ENCODE assay signal across 17 cellular contexts in genomic region chr3:75671613-75672141, GRCh38. TPM values are rescaled to one million over a fixed set of nuclear protein-coding genes. Genes with fewer than 3 reads are reported as not detected.
DNase-seq lines count a peak whose midpoint lies in the region; ATAC-seq, FAIRE-seq and TF ChIP-seq lines count a peak whose summit lies in the region.
"Not testable (repeated sequence)": the region's sequence is repeated elsewhere in the genome, so short reads cannot be mapped to it uniquely, and the experiment has no call there.
"Had no signal": no experiment of that assay in that cellular context is flagged by ENCODE, and none has a peak within 500 bp of the region (broad histone marks: within the 10 kb centered on the region; RNA-seq: fewer than 3 reads in every experiment).

No MANE protein-coding gene starts in this region.

- BruUV-seq in mammary epithelial cell (replicated peaks; lab: Mats Ljungman, UMichigan) = not testable (repeated sequence)

- H3K79me2 ChIP-seq in mammary epithelial cell (ENCODE audit: insufficient read depth, low read length) = not testable (repeated sequence)

- in situ Hi-C loops in mammary epithelial cell (cut with MboI; ENCODE audit: low sequenced_read_pairs in 2 of 2) = not testable (repeated sequence)

- H3K27me3 Mint-ChIP-seq in activated CD4-positive, alpha-beta memory T cell treated with anti-CD3 and anti-CD28 coated beads, Interleukin-2, amount 10 ng/mL, durations not matched to agents 7 days and 5 days = peaks cover 46% of the 10 kb centered on the region
- peaks cover 56% of the 10 kb centered on the region for H3K27me3 Mint-ChIP-seq in stimulated activated naive CD8-positive, alpha-beta T cell treated with anti-CD3 and anti-CD28 coated beads, Interleukin-15, amount 100 ng/mL, for 72 hours

- H3K27ac Mint-ChIP-seq in activated CD4-positive, alpha-beta memory T cell treated with anti-CD3 and anti-CD28 coated beads, Interleukin-2, amount 10 ng/mL, durations not matched to agents 7 days and 5 days = peak overlapping the region; percentile 37
- H3K27ac Mint-ChIP-seq in stimulated activated naive CD8-positive, alpha-beta T cell treated with anti-CD3 and anti-CD28 coated beads, Interleukin-15, amount 100 ng/mL, for 72 hours = not testable (repeated sequence)

- not testable (repeated sequence) for H3K4me3 Mint-ChIP-seq in activated CD4-positive, alpha-beta memory T cell treated with anti-CD3 and anti-CD28 coated beads, Interleukin-2, amount 10 ng/mL, durations not matched to agents 7 days and 5 days
- peak overlapping the region; percentile 22 to 50 for H3K4me3 Mint-ChIP-seq in stimulated activated naive CD8-positive, alpha-beta T cell treated with anti-CD3 and anti-CD28 coated beads, Interleukin-15, amount 100 ng/mL, for 72 hours

- H4K20me1 ChIP-seq in mammary epithelial cell (ENCODE audit: insufficient read depth, low read length) = not testable (repeated sequence)

- H3K4me2 ChIP-seq in mammary epithelial cell (ENCODE audit: insufficient read depth, low read depth, low read length) = peak overlapping the region; percentile 36

- H3K9me3 Mint-ChIP-seq in activated CD4-positive, alpha-beta memory T cell treated with anti-CD3 and anti-CD28 coated beads, Interleukin-2, amount 10 ng/mL, durations not matched to agents 7 days and 5 days = peaks cover 23% of the 10 kb centered on the region
- H3K9me3 Mint-ChIP-seq in stimulated activated naive CD8-positive, alpha-beta T cell treated with anti-CD3 and anti-CD28 coated beads, Interleukin-15, amount 100 ng/mL, for 72 hours = peaks cover 30 to 50% of the 10 kb centered on the region in 2 donors

- peaks cover 30% of the 10 kb centered on the region for H3K36me3 Mint-ChIP-seq in activated CD4-positive, alpha-beta memory T cell treated with anti-CD3 and anti-CD28 coated beads, Interleukin-2, amount 10 ng/mL, durations not matched to agents 7 days and 5 days (ENCODE audit: low read depth)

- not testable (repeated sequence) for ATAC-seq in stimulated activated naive CD8-positive, alpha-beta T cell treated with anti-CD3 and anti-CD28 coated beads, Interleukin-15, amount 100 ng/mL, for 72 hours

- H3K27me3 ChIP-seq in BE2C (peaks cover 27% of the 10 kb centered on the region), HUES64 (ENCODE audit: insufficient read depth, low read length) (peaks cover 78% of the 10 kb centered on the region), neuron (ENCODE audit: insufficient read depth, low read length) (peaks cover 28% of the 10 kb centered on the region)
- H3K27me3 ChIP-seq in mammary epithelial cell (ENCODE audit: insufficient read depth, low read length) = not testable (repeated sequence)

- H3K4me1 Mint-ChIP-seq in activated CD4-positive, alpha-beta memory T cell treated with anti-CD3 and anti-CD28 coated beads, Interleukin-2, amount 10 ng/mL, durations not matched to agents 7 days and 5 days = not testable (repeated sequence)
- H3K4me1 Mint-ChIP-seq in stimulated activated naive CD8-positive, alpha-beta T cell treated with anti-CD3 and anti-CD28 coated beads, Interleukin-15, amount 100 ng/mL, for 72 hours = peaks cover 18% of the 10 kb centered on the region

- H3K4me3 ChIP-seq in BE2C (ENCODE audit: low read depth, low read length) (peak overlapping the region; percentile 53), HUES64 (ENCODE audit: low read length) (peak overlapping the region; percentile 59), fibroblast of mammary gland (ENCODE audit: control insufficient read depth, low read depth, low read length) (peak overlapping the region; percentile 2), kidney (ENCODE audit: low read length in 2 of 2) (peak overlapping the region; percentile 41 to 50), neuron (ENCODE audit: low read length) (peak overlapping the region; percentile 43)
- not testable (repeated sequence) for H3K4me3 ChIP-seq in mammary epithelial cell (replicated peaks in 1 of 3; ENCODE audit: insufficient read depth in 1 of 3, low read depth in 2 of 3, low read length in 3 of 3)

- not testable (repeated sequence) for H3K27ac ChIP-seq in HUES64 (ENCODE audit: low read depth, low read length); mammary epithelial cell (ENCODE audit: insufficient read depth, low read depth, low read length); kidney (ENCODE audit: low read depth in 2 of 2, low read length in 2 of 2)

- H3K9me3 ChIP-seq in BE2C; kidney (ENCODE audit: control insufficient read depth in 1 of 2, low read length in 2 of 2); neuron (ENCODE audit: low read length): not testable (repeated sequence)
- H3K9me3 ChIP-seq in HUES64 (ENCODE audit: insufficient read depth, low read depth, low read length) = peaks cover 17% of the 10 kb centered on the region
- peaks cover 12% of the 10 kb centered on the region for H3K9me3 ChIP-seq in mammary epithelial cell (replicated peaks; ENCODE audit: insufficient read depth, low read length)

- CTCF ChIA-PET in activated CD4-positive, alpha-beta memory T cell treated with anti-CD3 and anti-CD28 coated beads, Interleukin-2, amount 10 ng/mL, durations not matched to agents 7 days and 5 days (lab: Charles Lee) = interaction anchor here (0.7 kb wide), 1 partner anchor 1120 kb away, joined by 3 read pairs; no protein-coding TSS in a partner anchor
- CTCF ChIA-PET in mammary epithelial cell (lab: Charles Lee; ENCODE audit: low non-redundant PET) = not testable (repeated sequence)

- 22% methylated on average over 17 of the region's 17 CpGs for WGBS in HUES64
- WGBS in mammary epithelial cell (ENCODE audit: low coverage, missing lambda C conversion rate) = 28% methylated on average over 13 of the region's 17 CpGs

- not testable (repeated sequence) for TF ChIP-seq CTCF in BE2C (IDR thresholded peaks at IDR 0.05; ENCODE audit: low read depth, low read length); mammary epithelial cell (conservative IDR thresholded peaks at IDR 0.05 in 1 of 2, IDR thresholded peaks at IDR 0.05 in 1 of 2; ENCODE audit: extremely low read depth in 1 of 2, insufficient read depth in 1 of 2, low read depth in 1 of 2, low read length in 2 of 2); fibroblast of mammary gland (conservative IDR thresholded peaks at IDR 0.05; ENCODE audit: control insufficient read depth, insufficient read depth, low read depth, low read length); kidney (IDR thresholded peaks at IDR 0.05; ENCODE audit: borderline replicate concordance, extremely low read depth, insufficient read depth)

- not testable (repeated sequence) for FAIRE-seq in kidney (lab: Jason Lieb, UNC)

- not testable (repeated sequence) for H3K9ac ChIP-seq in HUES64 (ENCODE audit: low read depth, low read length); mammary epithelial cell (ENCODE audit: insufficient read depth, low read length); kidney (ENCODE audit: low read length in 2 of 2)

- not testable (repeated sequence) for H3K4me1 ChIP-seq in BE2C; HUES64 (ENCODE audit: insufficient read depth, low read length); mammary epithelial cell (ENCODE audit: insufficient read depth, low read length); kidney (ENCODE audit: control insufficient read depth in 1 of 2, insufficient read depth in 1 of 2, low read depth in 1 of 2, low read length in 2 of 2); neuron (ENCODE audit: insufficient read depth, low read length)

- not testable (repeated sequence) for H3K36me3 ChIP-seq in BE2C; HUES64 (ENCODE audit: insufficient read depth, low read length); mammary epithelial cell (ENCODE audit: insufficient read depth, low read length); kidney (ENCODE audit: control insufficient read depth in 1 of 2, insufficient read depth in 2 of 2, low read length in 2 of 2); neuron (ENCODE audit: insufficient read depth, low read length)

- intact Hi-C loops in mammary epithelial cell (cut with micrococcal nuclease); kidney (cut with DNase I): not testable (repeated sequence)

- not testable (repeated sequence) for DNase-seq in BE2C; activated CD4-positive, alpha-beta memory T cell treated with anti-CD3 and anti-CD28 coated beads, Interleukin-2, amount 10 ng/mL, durations not matched to agents 7 days and 5 days; mammary epithelial cell; fibroblast of mammary gland (ENCODE audit: low read depth); kidney; stimulated activated naive CD8-positive, alpha-beta T cell treated with anti-CD3 and anti-CD28 coated beads, Interleukin-15, amount 100 ng/mL, for 72 hours

- H2AFZ ChIP-seq in mammary epithelial cell (ENCODE audit: low read depth, low read length) = peak overlapping the region; percentile 26
- H2AFZ ChIP-seq in neuron (ENCODE audit: low read depth, low read length) = not testable (repeated sequence)

- dilution Hi-C loops in mammary epithelial cell (cut with HindIII; ENCODE audit: low sequenced_read_pairs) = not testable (repeated sequence)

- POLR2A ChIA-PET in activated CD4-positive, alpha-beta memory T cell treated with anti-CD3 and anti-CD28 coated beads, Interleukin-2, amount 10 ng/mL, durations not matched to agents 7 days and 5 days (lab: Charles Lee) = not testable (repeated sequence)

RNA-seq across cellular contexts. Expression of gene FRG2C, which starts 7.5 kb away (rescaled TPM):
- polyA plus RNA-seq in BE2C (2012; ENCODE audit: insufficient read depth, insufficient read length, low read depth) = not detected
- polyA plus RNA-seq in HUES64 (2013, experiment 1 of 2) = not detected
- polyA plus RNA-seq in HUES64 (2013, experiment 2 of 2) = not detected
- not detected for total RNA-seq in activated CD4-positive, alpha-beta memory T cell treated with anti-CD3 and anti-CD28 coated beads, Interleukin-2, amount 10 ng/mL, durations not matched to agents 7 days and 5 days
- not detected for total RNA-seq in mammary epithelial cell
- not detected for polyA plus RNA-seq in mammary epithelial cell
- not detected for polyA minus RNA-seq in mammary epithelial cell
- not detected for total RNA-seq in kidney
- 0.99 TPM for polyA plus RNA-seq in kidney (ENCODE audit: insufficient read depth, low read depth, low replicate concordance)
- total RNA-seq: activated CD8-positive, alpha-beta T cell treated with anti-CD3 and anti-CD28 coated beads for 36 hours; adrenal gland; endothelial cell of umbilical vein; GM12878; heart left ventricle; left colon; renal cortical epithelial cell; Right ventricle myocardium superior; stomach had no signal
- polyA plus RNA-seq: adrenal gland, endothelial cell of umbilical vein, GM12878, heart left ventricle, stomach had no signal
